ENCODE assay signal across 25 cellular contexts in genomic region chr2:45319683-45320082, GRCh38.
DNase-seq lines count a peak whose midpoint lies in the region; ATAC-seq and TF ChIP-seq lines count a peak whose summit lies in the region.
"Had no signal": no experiment of that assay in that cellular context is flagged by ENCODE, and none has a peak within 500 bp of the region (broad histone marks: within the 10 kb centered on the region; RNA-seq: fewer than 3 reads in every experiment).

No MANE protein-coding gene starts in this region.

- no peak overlapping the region for H2BK5ac ChIP-seq in mesendoderm (ENCODE audit: low read length)

- H3K56ac ChIP-seq in mesendoderm (ENCODE audit: low read length): no peak overlapping the region

- peaks cover 3% of the 10 kb centered on the region; the same call in 1 of the 2 replicates for H3K9me2 ChIP-seq in GM23338 (ENCODE audit: insufficient read depth)

- no peak overlapping the region for H4K5ac ChIP-seq in mesendoderm (ENCODE audit: low read length)

- H3K23ac ChIP-seq in mesendoderm (ENCODE audit: low read length): no peak overlapping the region

- H2AFZ ChIP-seq in GM23338: peak overlapping the region; percentile 69; the same call in 1 of the 2 replicates

- peaks cover 2% of the 10 kb centered on the region for H3K27me3 Mint-ChIP-seq in GM23338 (ENCODE audit: insufficient read depth, low read depth, poor library complexity)
- H3K27me3 Mint-ChIP-seq in WTC11 (ENCODE audit: low read depth): no peaks in the 10 kb centered on the region; the same call in 1 of the 2 replicates
- H3K27me3 Mint-ChIP-seq in endodermal cell (ENCODE audit: insufficient read depth): peaks cover 2% of the 10 kb centered on the region

- H3F3A ChIP-seq in GM23338 (replicated peaks; ENCODE audit: low read depth): no peaks in the 10 kb centered on the region

- no peak for TF ChIP-seq CTCF in GM23338 (conservative IDR thresholded peaks at IDR 0.05; ENCODE audit: low read depth in 2 of 2)
- TF ChIP-seq CTCF in WTC11 (IDR thresholded peaks at IDR 0.05): no peak
- no peak for TF ChIP-seq CTCF in endodermal cell (conservative IDR thresholded peaks at IDR 0.05)

- H4K20me1 ChIP-seq in GM23338 (replicated peaks; ENCODE audit: insufficient read depth): no peaks in the 10 kb centered on the region
- H4K20me1 ChIP-seq: BLaER1 had no signal

- no peak overlapping the region for H4K8ac ChIP-seq in mesendoderm (ENCODE audit: low read depth, low read length)

- POLR2A ChIA-PET in WTC11 (lab: Charles Lee): no interaction called here

- H3K4me2 ChIP-seq in GM23338 (no peak overlapping the region), mesendoderm (ENCODE audit: low read length) (no peak overlapping the region)
- H3K4me2 ChIP-seq: BLaER1 had no signal

- H2AK5ac ChIP-seq in mesendoderm (ENCODE audit: low read length): no peak overlapping the region

- WGBS in endodermal cell (ENCODE audit: insufficient coverage in 1 of 2, insufficient read length in 1 of 2), 2 experiments: 60 to 87% methylated on average over 1 to 4 of the region's 4 CpGs
- no CpG with 5 or more reads among the region's 4 CpGs for WGBS in mesendoderm (ENCODE audit: extremely low coverage, insufficient coverage, low lambda C conversion rate)

- H3K18ac ChIP-seq in mesendoderm (ENCODE audit: low read length): no peak overlapping the region

- peaks cover 14% of the 10 kb centered on the region for H3K9me3 ChIP-seq in endodermal cell (ENCODE audit: control insufficient read depth, low read length)
- H3K9me3 ChIP-seq: BE2C had no signal

- H3K9ac ChIP-seq in endodermal cell (ENCODE audit: extremely low read depth, low read length, poor library complexity, severe bottlenecking): no peak overlapping the region
- no peak overlapping the region for H3K9ac ChIP-seq in mesendoderm (ENCODE audit: low read length)
- H3K9ac ChIP-seq: BLaER1 had no signal

- H3K4me1 Mint-ChIP-seq in GM23338 (peaks cover 8% of the 10 kb centered on the region; the same call in 2 of the 3 replicates), WTC11 (peaks cover 10% of the 10 kb centered on the region), endodermal cell (no peaks in the 10 kb centered on the region)
- H3K4me1 Mint-ChIP-seq: CD14-positive monocyte; CD4-positive, alpha-beta memory T cell; CD4-positive, CD25-positive, alpha-beta regulatory T cell; CD8-positive, alpha-beta memory T cell had no signal

- no peaks in the 10 kb centered on the region for H3K79me1 ChIP-seq in mesendoderm (ENCODE audit: low read length)

- H3K27me3 ChIP-seq in GM23338 (ENCODE audit: insufficient read depth) (no peaks in the 10 kb centered on the region), endodermal cell (ENCODE audit: control insufficient read depth, insufficient read depth, low read length, poor library complexity, severe bottlenecking) (no peaks in the 10 kb centered on the region), mesendoderm (ENCODE audit: insufficient read depth, low read length, poor library complexity) (no peaks in the 10 kb centered on the region)
- H3K27me3 ChIP-seq: BE2C, BLaER1 had no signal

- H3K4me3 ChIP-seq in GM23338 (no peak overlapping the region), endodermal cell (ENCODE audit: low read length) (no peak overlapping the region), mesendoderm (ENCODE audit: low read length) (no peak overlapping the region)
- H3K4me3 ChIP-seq: BLaER1 had no signal

- H3K36me3 Mint-ChIP-seq in GM23338 (ENCODE audit: low read depth) (peaks cover 4% of the 10 kb centered on the region), WTC11 (peaks cover 13% of the 10 kb centered on the region), endodermal cell (ENCODE audit: low read depth) (peaks cover 5% of the 10 kb centered on the region)
- H3K36me3 Mint-ChIP-seq: CD14-positive monocyte; CD4-positive, alpha-beta memory T cell; CD4-positive, CD25-positive, alpha-beta regulatory T cell; CD8-positive, alpha-beta memory T cell had no signal

- peaks cover 10% of the 10 kb centered on the region; the same call in 1 of the 2 replicates for H3K4me1 ChIP-seq in GM23338 (ENCODE audit: insufficient read depth)
- no peaks in the 10 kb centered on the region for H3K4me1 ChIP-seq in endodermal cell (ENCODE audit: control insufficient read depth, insufficient read depth, low read length)
- peaks cover 3% of the 10 kb centered on the region for H3K4me1 ChIP-seq in mesendoderm (ENCODE audit: control insufficient read depth, low read depth, low read length)
- H3K4me1 ChIP-seq: BE2C, BLaER1 had no signal

- H3K4me3 Mint-ChIP-seq in GM23338 (no peak overlapping the region), WTC11 (no peak overlapping the region), endodermal cell (no peak overlapping the region)
- H3K4me3 Mint-ChIP-seq: CD14-positive monocyte; CD4-positive, alpha-beta memory T cell; CD4-positive, CD25-positive, alpha-beta regulatory T cell; CD8-positive, alpha-beta memory T cell had no signal

- H3K79me2 ChIP-seq in GM23338 (replicated peaks; ENCODE audit: insufficient read depth) (no peaks in the 10 kb centered on the region), mesendoderm (ENCODE audit: control insufficient read depth, insufficient read depth, low read length) (no peaks in the 10 kb centered on the region)

- no peak overlapping the region for H3K4ac ChIP-seq in mesendoderm (ENCODE audit: low read depth, low read length)

- ATAC-seq in GM23338: no peak
- peak; percentile 55 for ATAC-seq in WTC11

- H3K36me3 ChIP-seq in GM23338 (ENCODE audit: insufficient read depth) (no peaks in the 10 kb centered on the region; the same call in 1 of the 2 replicates), endodermal cell (ENCODE audit: control insufficient read depth, insufficient read depth, low read length) (no peaks in the 10 kb centered on the region), mesendoderm (ENCODE audit: control insufficient read depth, insufficient read depth, low read length) (no peaks in the 10 kb centered on the region)
- H3K36me3 ChIP-seq: BE2C, BLaER1 had no signal

- no peak overlapping the region for H2BK120ac ChIP-seq in mesendoderm (ENCODE audit: low read depth, low read length)

- DNase-seq in GM23338 (ENCODE audit: low spot score): no peak
- DNase-seq in WTC11 (ENCODE audit: low spot score): no peak
- no peak for DNase-seq in endodermal cell
- DNase-seq in mesendoderm: peak; percentile 14
- DNase-seq in activated effector memory CD4-positive, alpha-beta T cell treated with Interleukin-2 at 50 U/mL for 16 hours: no peak
- DNase-seq in activated naive CD4-positive, alpha-beta T cell treated with anti-CD3 and anti-CD28 coated beads, Interleukin-2, amount 50 U/mL, for 16 hours: no peak
- no peak for DNase-seq in stimulated activated CD4-positive, alpha-beta T cell treated with anti-CD3 and anti-CD28 coated beads, Interleukin-2, amount 100 ng/mL, for 24 hours
- no peak for DNase-seq in medulla oblongata (ENCODE audit: extremely low spot score)
- DNase-seq: 8988T; ACHN; BE2C; C1 segment of cervical spinal cord; CD4-positive, alpha-beta memory T cell; CD4-positive, CD25-positive, alpha-beta regulatory T cell; CD8-positive, alpha-beta memory T cell; COR-L47; DMS 273 treated with DMSO at 0.1 percent for 48 hours; DMS153; DMS53; DMS79; DND-41; EL; GF-D8 had no signal

- H3K27ac ChIP-seq in GM23338 (ENCODE audit: low read depth) (peak overlapping the region; percentile 59; the same call in 1 of the 2 replicates), endodermal cell (ENCODE audit: low read depth, low read length) (no peak overlapping the region), mesendoderm (ENCODE audit: low read depth, low read length) (no peak overlapping the region)
- H3K27ac ChIP-seq: BLaER1 had no signal

- peaks cover 14% of the 10 kb centered on the region for H3K9me3 Mint-ChIP-seq in GM23338
- peaks cover 22% of the 10 kb centered on the region for H3K9me3 Mint-ChIP-seq in WTC11
- peaks cover 10% of the 10 kb centered on the region for H3K9me3 Mint-ChIP-seq in endodermal cell

- CTCF ChIA-PET in WTC11 (lab: Charles Lee): interaction anchor here (0.9 to 3.3 kb wide), 2 partner anchors 11 to 355 kb away, joined by 3 to 10 read pairs; no protein-coding TSS in a partner anchor

- no peak overlapping the region for H3K27ac Mint-ChIP-seq in GM23338
- 0 out of 2 replicates have a peak overlapping the region, but pooled peaks have one; percentile 4 for H3K27ac Mint-ChIP-seq in WTC11
- peak overlapping the region; percentile 7 for H3K27ac Mint-ChIP-seq in endodermal cell
- H3K27ac Mint-ChIP-seq: CD14-positive monocyte; CD4-positive, alpha-beta memory T cell; CD4-positive, CD25-positive, alpha-beta regulatory T cell had no signal

- no peak overlapping the region for H2BK15ac ChIP-seq in mesendoderm (replicated peaks; ENCODE audit: low read depth)

TF ChIP-seq in GM23338, 12 proteins besides CTCF, POLR2A, EP300 and RAD21 (continues in another document):
- TF ChIP-seq JUNB (IDR thresholded peaks at IDR 0.05; ENCODE audit: unreplicated experiment) (no peak), ETS1 (IDR thresholded peaks at IDR 0.05) (no peak), EZH2phosphoT487 (IDR thresholded peaks at IDR 0.05; ENCODE audit: unreplicated experiment) (no peak), STAT1 (IDR thresholded peaks at IDR 0.05; ENCODE audit: unreplicated experiment) (no peak), EZH2 (IDR thresholded peaks at IDR 0.05; ENCODE audit: low read depth, unreplicated experiment) (no peak)

TF ChIP-seq in WTC11, 78 proteins besides CTCF, POLR2A, EP300 and RAD21:
- TF ChIP-seq ATF3 (CRISPR knock-in tag; conservative IDR thresholded peaks at IDR 0.05) (no peak), ZNF138 (CRISPR knock-in tag; conservative IDR thresholded peaks at IDR 0.05) (no peak), ZNF121 (CRISPR knock-in tag; IDR thresholded peaks at IDR 0.05) (no peak), NR1H2 (CRISPR knock-in tag; IDR thresholded peaks at IDR 0.05) (no peak), RELA (CRISPR knock-in tag; IDR thresholded peaks at IDR 0.05; ENCODE audit: borderline replicate concordance) (no peak)
TF ChIP-seq in WTC11: peak in this region for 0.
